18 cellular contexts compared by ENCODE assay signal in genomic region chr17:79696159-79696982, GRCh38. TPM values are rescaled to one million over a fixed set of nuclear protein-coding genes. Genes with fewer than 3 reads are reported as not detected.
DNase-seq lines count a peak whose midpoint lies in the region; ATAC-seq and TF ChIP-seq lines count a peak whose summit lies in the region.
"Had no signal": no experiment of that assay in that cellular context is flagged by ENCODE, and none has a peak within 500 bp of the region (broad histone marks: within the 10 kb centered on the region; RNA-seq: fewer than 3 reads in every experiment).

No MANE protein-coding gene starts in this region.

- ATAC-seq in PC-3 (peak; percentile 38; the same call in 1 of the 2 replicates), left colon (peak; percentile 33), sciatic nerve (peak; percentile 47)
- ATAC-seq: psoas muscle had no signal

- 61 to 68% (median 64%) methylated on average over 24 to 25 of the region's 25 CpGs for WGBS in ovary, 3 donors
- 63 to 78% (median 71%) methylated on average over 20 to 25 of the region's 25 CpGs for WGBS in adrenal gland, 4 donors

- H2AFZ ChIP-seq in PC-3 (ENCODE audit: low read length), result no peak overlapping the region

- CTCF ChIA-PET in PC-3 (lab: Charles Lee), result no interaction called here

- H3K9ac ChIP-seq in PC-3 (ENCODE audit: low read length), result no peak overlapping the region

- H3K4me1 ChIP-seq in PC-3 (ENCODE audit: insufficient read depth, low read length), result peaks cover 9% of the 10 kb centered on the region; the same call in 1 of the 2 replicates
- H3K4me1 ChIP-seq in ovary (ENCODE audit: insufficient read depth), result peaks cover 14% of the 10 kb centered on the region
- peaks cover 0 to 8% of the 10 kb centered on the region in 2 donors for H3K4me1 ChIP-seq in adrenal gland (replicated peaks in 1 of 2)

- no peaks in the 10 kb centered on the region for H4K20me1 ChIP-seq in PC-3 (ENCODE audit: low read length)

- H3K9me2 ChIP-seq in PC-3 (replicated peaks; ENCODE audit: low read length), result no peaks in the 10 kb centered on the region

- no peak overlapping the region for H3K4me2 ChIP-seq in PC-3 (ENCODE audit: low read length)

- H3K27ac ChIP-seq in PC-3 (ENCODE audit: low read length), result no peak overlapping the region
- no peak overlapping the region for H3K27ac ChIP-seq in ovary
- no peak overlapping the region for H3K27ac ChIP-seq in adrenal gland
- H3K27ac ChIP-seq: psoas muscle, SK-N-MC, suprapubic skin had no signal

- H3K4me3 ChIP-seq in H7 (ENCODE audit: insufficient read depth, low read depth, low read length), result no peak overlapping the region
- no peak overlapping the region for H3K4me3 ChIP-seq in PC-3 (ENCODE audit: low read length)
- no peak overlapping the region for H3K4me3 ChIP-seq in foreskin fibroblast (ENCODE audit: low read depth in 1 of 2, low read length in 2 of 2)
- H3K4me3 ChIP-seq in ovary, result no peak overlapping the region
- no peak overlapping the region for H3K4me3 ChIP-seq in adrenal gland
- H3K4me3 ChIP-seq: esophagus muscularis mucosa, psoas muscle, SK-N-MC, suprapubic skin had no signal

- H3K79me2 ChIP-seq in PC-3 (ENCODE audit: low read length), result no peaks in the 10 kb centered on the region

- TF ChIP-seq POLR2A in ovary (IDR thresholded peaks at IDR 0.05), result no peak
- no peak for TF ChIP-seq POLR2A in adrenal gland (IDR thresholded peaks at IDR 0.05)

- DNase-seq in H7, result peak; percentile 70
- DNase-seq in PC-3, result no peak
- DNase-seq in left colon, result no peak
- DNase-seq in sciatic nerve (ENCODE audit: low spot score), result no peak
- DNase-seq in foreskin fibroblast, result no peak
- no peak for DNase-seq in COR-L47 (lab: John Stamatoyannopoulos, UW)
- no peak for DNase-seq in ovary
- DNase-seq in adrenal gland, result no peak
- DNase-seq: activated effector memory CD4-positive, alpha-beta T cell treated with anti-CD3 and anti-CD28 coated beads, Interleukin-2, amount 50 U/mL, for 16 hours; kidney; NCI-H146; NCI-H510A treated with DMSO at 0.1 percent for 48 hours; psoas muscle had no signal

- POLR2A ChIA-PET in PC-3 (lab: Charles Lee; ENCODE audit: unreplicated experiment), result interaction anchor here (0.6 kb wide), 1 partner anchor 413 kb away, joined by 4 read pairs; no protein-coding TSS in a partner anchor

- H3K36me3 ChIP-seq in H7 (replicated peaks; ENCODE audit: control insufficient read depth, insufficient read depth, low read length), result no peaks in the 10 kb centered on the region
- H3K36me3 ChIP-seq in PC-3 (ENCODE audit: low read depth, low read length), result no peaks in the 10 kb centered on the region
- no peaks in the 10 kb centered on the region for H3K36me3 ChIP-seq in ovary
- no peaks in the 10 kb centered on the region for H3K36me3 ChIP-seq in adrenal gland (replicated peaks in 1 of 2)
- H3K36me3 ChIP-seq: esophagus muscularis mucosa, suprapubic skin had no signal

- TF ChIP-seq EP300 in ovary (IDR thresholded peaks at IDR 0.05), result no peak

- TF ChIP-seq CTCF in PC-3 (conservative IDR thresholded peaks at IDR 0.05; ENCODE audit: low read depth, low read length) (no peak), foreskin fibroblast (IDR thresholded peaks at IDR 0.05; ENCODE audit: low read depth, low read length) (no peak), ovary (IDR thresholded peaks at IDR 0.05) (no peak), adrenal gland (IDR thresholded peaks at IDR 0.05) (no peak)

- H3F3A ChIP-seq in PC-3 (ENCODE audit: low read length, unreplicated experiment), result no peaks in the 10 kb centered on the region

- H3K27me3 ChIP-seq in H7 (ENCODE audit: control insufficient read depth, insufficient read depth, low read length), result no peaks in the 10 kb centered on the region
- peaks cover 61% of the 10 kb centered on the region for H3K27me3 ChIP-seq in PC-3 (ENCODE audit: low read length)
- H3K27me3 ChIP-seq in ovary, result no peaks in the 10 kb centered on the region
- H3K27me3 ChIP-seq in adrenal gland, result no peaks in the 10 kb centered on the region

- BruUV-seq in PC-3 (replicated peaks; lab: Mats Ljungman, UMichigan), result no TSS peak

- no peaks in the 10 kb centered on the region for H3K9me3 ChIP-seq in PC-3 (ENCODE audit: low read length)
- no peaks in the 10 kb centered on the region for H3K9me3 ChIP-seq in ovary
- H3K9me3 ChIP-seq in adrenal gland (replicated peaks in 1 of 3), result no peaks in the 10 kb centered on the region
- H3K9me3 ChIP-seq: esophagus muscularis mucosa, psoas muscle, suprapubic skin had no signal

- intact Hi-C loops in PC-3 (cut with micrococcal nuclease), result no loop called here
- intact Hi-C loops in left colon (cut with DNase I, micrococcal nuclease), result no loop called here
- intact Hi-C loops in sciatic nerve (cut with DNase I), result no loop called here
- intact Hi-C loops in ovary (cut with DNase I), result no loop called here
- intact Hi-C loops in adrenal gland (cut with DNase I), result loop anchor here in 1 of 2 donors (10.0 kb wide), 1 partner anchor 602 kb away; no protein-coding TSS in a partner anchor

RNA-seq across cellular contexts. Expression of gene ENPP7, which starts 34.4 kb away (rescaled TPM):
- not detected in 2 replicates for total RNA-seq in H7 (2014; rRNA removed; shearing (Covaris generic))
- total RNA-seq in PC-3 (2014; rRNA removed), result not detected in 2 replicates
- total RNA-seq in left colon, result under 1 TPM in 1 of 2 donors, not detected in 1; 0.17 TPM
- total RNA-seq in sciatic nerve, result not detected
- not detected for total RNA-seq in ovary
- not detected for polyA plus RNA-seq in ovary
- total RNA-seq in adrenal gland, result not detected
- polyA plus RNA-seq in adrenal gland, result not detected
- total RNA-seq: Daoy, dermis microvascular lymphatic vessel endothelial cell, esophagus muscularis mucosa, psoas muscle, suprapubic skin had no signal
